23 cellular contexts compared by ENCODE assay signal in the genomic region with DNA sequence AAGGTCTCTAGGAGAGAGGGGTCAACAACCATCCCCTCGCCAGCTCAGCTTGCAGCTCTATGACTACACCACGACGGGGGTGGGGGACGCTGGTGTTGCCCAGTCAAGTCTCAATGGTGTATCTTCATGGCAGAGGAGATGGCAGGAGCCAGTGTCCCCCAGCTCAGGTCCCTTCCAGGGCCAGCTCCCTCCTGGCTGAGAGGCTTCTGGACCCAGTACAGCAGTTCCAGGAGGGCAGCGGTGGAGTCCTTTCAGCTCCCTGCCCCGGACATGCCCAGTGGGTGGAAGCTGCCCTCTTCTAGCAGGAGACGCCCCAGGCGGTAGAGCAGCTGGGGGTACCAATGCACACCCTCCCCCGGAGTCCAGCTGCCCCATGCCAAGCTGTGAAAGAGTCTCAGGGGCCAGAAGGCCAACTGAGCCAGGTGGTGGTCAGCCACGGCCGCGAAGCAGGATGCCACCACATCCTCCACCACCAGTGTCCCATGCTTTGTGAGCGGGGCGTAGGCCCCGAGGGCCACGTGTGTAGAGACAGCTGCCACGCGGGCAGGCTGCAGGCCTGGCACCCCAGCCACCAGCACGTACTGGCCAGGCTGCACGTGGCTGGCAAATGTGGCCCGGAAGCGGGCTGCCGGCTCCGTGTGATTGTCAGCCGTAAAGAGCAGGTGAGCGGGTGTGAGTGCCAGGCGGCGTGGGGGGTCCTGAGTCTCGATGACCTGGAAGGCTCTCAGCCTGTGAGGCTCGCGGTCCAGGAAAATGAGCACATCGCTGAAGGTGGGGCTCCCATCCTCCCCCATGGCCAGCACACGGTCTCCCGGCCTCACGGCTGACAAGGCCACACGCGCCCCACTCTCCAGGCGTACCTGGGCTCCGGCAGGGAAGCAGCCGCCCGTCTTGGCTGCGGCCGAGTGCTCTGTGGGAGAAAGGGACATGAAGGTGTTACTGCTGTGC. TPM values are rescaled to one million over a fixed set of nuclear protein-coding genes. Genes with fewer than 3 reads are reported as not detected.
A peak's percentile ranks its signal among the peaks of the same experiment; 100 is the strongest.
DNase-seq lines count a peak whose midpoint lies in the region; ATAC-seq and TF ChIP-seq lines count a peak whose summit lies in the region.
"Had no signal": no experiment of that assay in that cellular context is flagged by ENCODE, and none has a peak within 500 bp of the region (broad histone marks: within the 10 kb centered on the region; RNA-seq: fewer than 3 reads in every experiment).

No MANE protein-coding gene starts in this region.

- CTCF ChIA-PET in HEK293 (lab: Yijun Ruan, JAX) = interaction anchor here (0.6 to 4.9 kb wide), 5 partner anchors 25 to 223 kb away, joined by 3 to 39 read pairs (median 4); no protein-coding TSS in a partner anchor

- H3K36me3 ChIP-seq in HEK293 (ENCODE audit: control insufficient read depth in 2 of 2, insufficient read depth in 1 of 2, low read length in 2 of 2) (no peaks in the 10 kb centered on the region), neuronal stem cell (replicated peaks in 1 of 2; ENCODE audit: control insufficient read depth in 2 of 2, insufficient read depth in 2 of 2, low read length in 2 of 2) (no peaks in the 10 kb centered on the region), spleen (no peaks in the 10 kb centered on the region)
- H3K36me3 ChIP-seq: BE2C; BLaER1 treated with 17β-estradiol and CSF1 and Interleukin-3, amounts not matched to agents 10 nM and 100 nM; HAP-1 had no signal

- H3K4me2 ChIP-seq in neuronal stem cell (ENCODE audit: insufficient read depth, low read length, poor library complexity, severe bottlenecking) = no peak overlapping the region
- H3K4me2 ChIP-seq: A549; BLaER1 treated with 17β-estradiol and CSF1 and Interleukin-3, amounts not matched to agents 10 nM and 100 nM had no signal

- POLR2A ChIA-PET in HEK293 (lab: Yijun Ruan, JAX) = interaction anchor here (0.5 kb wide), 1 partner anchor 168 kb away, joined by 3 read pairs; no protein-coding TSS in a partner anchor

- TF ChIP-seq CTCF in HEK293 (tag by site-specific recombination; IDR thresholded peaks at IDR 0.05) (no peak), spleen (IDR thresholded peaks at IDR 0.05 in 8 of 11, conservative IDR thresholded peaks at IDR 0.05 in 3 of 11) (no peak)

- H2BK5ac ChIP-seq in neuronal stem cell (ENCODE audit: low read length) = no peak overlapping the region

- no peak overlapping the region for H4K91ac ChIP-seq in neuronal stem cell (ENCODE audit: low read depth, low read length, poor library complexity)

- H2BK120ac ChIP-seq in neuronal stem cell (ENCODE audit: low read depth, low read length) = no peak overlapping the region

- DNase-seq in neuronal stem cell (ENCODE audit: low spot score) (no peak), spleen (peak; percentile 65), SW 1271 (lab: John Stamatoyannopoulos, UW) (no peak), NCI-H1417 (lab: John Stamatoyannopoulos, UW) (no peak)
- DNase-seq: 8988T; ACHN; AML-193; BE2C; CD4-positive, alpha-beta T cell; CD8-positive, alpha-beta memory T cell; DMS 273 treated with DMSO at 0.1 percent for 48 hours; DMS53; DMS79 treated with DMSO at 0.1 percent for 48 hours; GF-D8; GOT3 had no signal

- no peak overlapping the region for H2BK15ac ChIP-seq in neuronal stem cell (ENCODE audit: low read length)

- H3K27me3 ChIP-seq in neuronal stem cell (ENCODE audit: control insufficient read depth in 3 of 3, insufficient read depth in 3 of 3, low read depth in 1 of 3, low read length in 3 of 3) = peaks cover 33 to 96% (median 62%) of the 10 kb centered on the region in 3 experiments
- H3K27me3 ChIP-seq in spleen (replicated peaks in 1 of 7) = peaks cover 14 to 93% (median 51%) of the 10 kb centered on the region in 7 donors

- peak overlapping the region; percentile 35 for H3K23ac ChIP-seq in neuronal stem cell (ENCODE audit: low read depth, low read length, poor library complexity)

- H2BK12ac ChIP-seq in neuronal stem cell (ENCODE audit: low read length) = no peak overlapping the region

- H3K79me1 ChIP-seq in neuronal stem cell (ENCODE audit: low read depth, low read length) = no peaks in the 10 kb centered on the region

- H3K9me3 ChIP-seq in HEK293 (ENCODE audit: control insufficient read depth, insufficient read depth, low read depth, low read length) (no peaks in the 10 kb centered on the region), neuronal stem cell (replicated peaks in 1 of 2; ENCODE audit: control insufficient read depth in 2 of 2, insufficient read depth in 1 of 2, low read depth in 1 of 2, low read length in 2 of 2) (peaks cover 0 to 4% of the 10 kb centered on the region in 2 donors), spleen (no peaks in the 10 kb centered on the region)
- H3K9me3 ChIP-seq: A549; BE2C; BLaER1 treated with 17β-estradiol and CSF1 and Interleukin-3, amounts not matched to agents 10 nM and 100 nM; HAP-1 had no signal

- peak overlapping the region; percentile 50 for H3K14ac ChIP-seq in neuronal stem cell (ENCODE audit: low read length)

- no peak overlapping the region for H3K27ac ChIP-seq in HEK293 (ENCODE audit: extremely low read depth, low read depth, low read length)
- H3K27ac ChIP-seq in neuronal stem cell (replicated peaks; ENCODE audit: low read length) = no peak overlapping the region
- no peak overlapping the region for H3K27ac ChIP-seq in spleen
- H3K27ac ChIP-seq: A549; BLaER1 treated with 17β-estradiol and CSF1 and Interleukin-3, amounts not matched to agents 10 nM and 100 nM had no signal

- H3K4me1 ChIP-seq in HEK293 (ENCODE audit: control insufficient read depth, insufficient read depth, low read length) (no peaks in the 10 kb centered on the region; the same call in 1 of the 2 replicates), neuronal stem cell (ENCODE audit: control insufficient read depth in 2 of 2, insufficient read depth in 1 of 2, low read depth in 1 of 2, low read length in 2 of 2) (peaks cover 2 to 10% of the 10 kb centered on the region in 2 donors), spleen (peaks cover 25 to 33% (median 31%) of the 10 kb centered on the region in 6 donors)
- H3K4me1 ChIP-seq: HAP-1 had no signal

- no peak overlapping the region for H4K8ac ChIP-seq in neuronal stem cell (ENCODE audit: low read depth, low read length)

- ATAC-seq in GM18520 (IDR thresholded peaks at IDR 0.05; ENCODE audit: unreplicated experiment) = no peak
- ATAC-seq: A549 had no signal

- H3K4me3 ChIP-seq in HEK293 (ENCODE audit: low read depth, low read length) (no peak overlapping the region), neuronal stem cell (ENCODE audit: low read length in 2 of 2) (no peak overlapping the region), spleen (no peak overlapping the region)
- H3K4me3 ChIP-seq: A549; BLaER1 treated with 17β-estradiol and CSF1 and Interleukin-3, amounts not matched to agents 10 nM and 100 nM; HAP-1 had no signal

- H2AFZ ChIP-seq in neuronal stem cell (ENCODE audit: low read length) = no peak overlapping the region

- H2AK5ac ChIP-seq in neuronal stem cell (ENCODE audit: low read depth, low read length) = peak overlapping the region; percentile 14

- H3K9ac ChIP-seq in neuronal stem cell (ENCODE audit: low read depth, low read length, poor library complexity) = no peak overlapping the region
- H3K9ac ChIP-seq: BLaER1 treated with 17β-estradiol and CSF1 and Interleukin-3, amounts not matched to agents 10 nM and 100 nM had no signal

- H3K18ac ChIP-seq in neuronal stem cell (ENCODE audit: low read length) = no peak overlapping the region

- TF ChIP-seq POLR2A in spleen (IDR thresholded peaks at IDR 0.05) = no peak

- WGBS in neuronal stem cell (ENCODE audit: extremely low coverage in 2 of 2, insufficient read length in 2 of 2, insufficient replicate concordance in 1 of 2), 2 donors = no CpG with 5 or more reads among the region's 43 CpGs
- 84 to 87% (median 85%) methylated on average over 33 to 43 of the region's 43 CpGs for WGBS in spleen, 5 donors

- intact Hi-C loops in spleen (cut with DNase I; ENCODE audit: low total_unique reads) = loop anchor here (10.0 kb wide), 2 partner anchors 60 to 100 kb away; no protein-coding TSS in a partner anchor

- H3K4ac ChIP-seq in neuronal stem cell (ENCODE audit: low read length) = no peak overlapping the region

TF ChIP-seq in HEK293, 187 proteins besides CTCF, POLR2A, EP300 and RAD21:
- no peak for TF ChIP-seq OVOL3 (tag by site-specific recombination; IDR thresholded peaks at IDR 0.05)
- TF ChIP-seq GLIS1 (tag by site-specific recombination; IDR thresholded peaks at IDR 0.05) = 0 out of 2 replicates have a peak, but pooled peaks have one; percentile 16
TF ChIP-seq in HEK293: peak in this region for 1.

RNA-seq across cellular contexts. Expression of gene IHH, which starts 5.5 kb away (rescaled TPM):
- not detected for polyA plus RNA-seq in neuronal stem cell (2013, experiment 1 of 2)
- not detected for polyA plus RNA-seq in neuronal stem cell (2013, experiment 2 of 2)
- not detected for total RNA-seq in spleen
- polyA plus RNA-seq in spleen = under 1 TPM in 2 of 3 donors, not detected in 1; 0.06 to 0.13 TPM
- total RNA-seq: CD4-positive, alpha-beta T cell; CD8-positive, alpha-beta memory T cell; Daoy; G401 had no signal
- polyA plus RNA-seq: CD14-positive monocyte; CD8-positive, alpha-beta memory T cell had no signal

RNA-seq across cellular contexts. Expression of gene CFAP65, which starts 13.9 kb away (rescaled TPM):
- polyA plus RNA-seq in neuronal stem cell (2013, experiment 1 of 2) = 0.26 TPM
- polyA plus RNA-seq in neuronal stem cell (2013, experiment 2 of 2) = 0.26 TPM
- total RNA-seq in spleen = under 1 TPM in 1 of 7 donors, not detected in 6; 0.28 TPM
- not detected for polyA plus RNA-seq in spleen
- total RNA-seq: CD4-positive, alpha-beta T cell; CD8-positive, alpha-beta memory T cell; G401 had no signal
- polyA plus RNA-seq: CD14-positive monocyte; CD8-positive, alpha-beta memory T cell had no signal
